ENCODE assay signal across 10 cellular contexts in the genomic region with DNA sequence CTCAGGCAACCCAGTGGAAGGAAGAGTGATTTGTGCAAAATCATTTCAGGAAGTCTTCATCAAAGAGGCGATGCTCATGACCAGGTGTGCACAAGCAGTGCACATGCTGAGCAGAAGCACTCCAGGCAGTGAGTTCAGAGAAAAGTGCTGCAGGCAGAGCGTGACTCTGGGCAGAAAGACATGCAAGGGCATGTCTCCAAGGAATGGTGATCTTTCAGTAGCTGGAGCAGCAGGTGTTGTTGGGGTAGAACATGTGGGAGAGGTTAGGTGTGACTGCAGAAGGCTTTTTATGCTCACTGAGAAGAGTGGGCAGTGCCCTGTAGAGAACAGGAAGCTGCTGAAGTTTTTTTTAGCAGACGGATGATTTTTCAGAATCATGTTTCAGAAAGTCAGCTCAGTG.
DNase-seq lines count a peak whose midpoint lies in the region; ATAC-seq and TF ChIP-seq lines count a peak whose summit lies in the region.
"Had no signal": no experiment of that assay in that cellular context is flagged by ENCODE, and none has a peak within 500 bp of the region (broad histone marks: within the 10 kb centered on the region; RNA-seq: fewer than 3 reads in every experiment).

No MANE protein-coding gene starts in this region.

- H3K27ac ChIP-seq in CD8-positive, alpha-beta T cell (ENCODE audit: low read depth, low read length), result no peak overlapping the region
- H3K27ac ChIP-seq: tibial nerve had no signal

- no peak overlapping the region for H3K4me3 Mint-ChIP-seq in chondrocyte (ENCODE audit: unreplicated experiment)
- no peak overlapping the region for H3K4me3 Mint-ChIP-seq in activated T-helper 17 cell treated with anti-CD3 and anti-CD28 coated beads, Interleukin-2, amount 50 U/mL, for 72 hours
- H3K4me3 Mint-ChIP-seq in CD8-positive, alpha-beta T cell, result no peak overlapping the region
- H3K4me3 Mint-ChIP-seq in activated CD8-positive, alpha-beta memory T cell treated with anti-CD3 and anti-CD28 coated beads, Interleukin-2, amount 10 ng/mL, durations not matched to agents 7 days and 5 days, result no peak overlapping the region

- POLR2A ChIA-PET in CD8-positive, alpha-beta T cell (lab: Charles Lee), result no interaction called here

- H3K27me3 ChIP-seq in CD8-positive, alpha-beta T cell (ENCODE audit: insufficient read depth, low read length), result no peaks in the 10 kb centered on the region
- H3K27me3 ChIP-seq: tibial nerve had no signal

- no peaks in the 10 kb centered on the region for H3K36me3 Mint-ChIP-seq in chondrocyte (ENCODE audit: low read depth)
- no peaks in the 10 kb centered on the region for H3K36me3 Mint-ChIP-seq in activated T-helper 17 cell treated with anti-CD3 and anti-CD28 coated beads, Interleukin-2, amount 50 U/mL, for 72 hours (ENCODE audit: low read depth)
- no peaks in the 10 kb centered on the region for H3K36me3 Mint-ChIP-seq in CD8-positive, alpha-beta T cell
- no peaks in the 10 kb centered on the region for H3K36me3 Mint-ChIP-seq in activated CD8-positive, alpha-beta memory T cell treated with anti-CD3 and anti-CD28 coated beads, Interleukin-2, amount 10 ng/mL, durations not matched to agents 7 days and 5 days

- DNase-seq in DMS 273 treated with DMSO at 0.1 percent for 48 hours (lab: John Stamatoyannopoulos, UW) (peak; percentile 15), LHCN-M2 (ENCODE audit: low read depth) (peak; percentile 60), chondrocyte (ENCODE audit: low spot score) (no peak)
- DNase-seq in CD8-positive, alpha-beta T cell, result no peak
- no peak for DNase-seq in activated CD8-positive, alpha-beta memory T cell treated with anti-CD3 and anti-CD28 coated beads, Interleukin-2, amount 10 ng/mL, durations not matched to agents 7 days and 5 days
- no peak for DNase-seq in NK-92 treated with Interleukin-12 subunit alpha and Interleukin-12 subunit beta, amount 100 ng/mL, for 24 hours (lab: John Stamatoyannopoulos, UW)
- DNase-seq: DND-41 had no signal

- H3K27ac Mint-ChIP-seq in chondrocyte (ENCODE audit: unreplicated experiment), result peak overlapping the region; percentile 34
- no peak overlapping the region for H3K27ac Mint-ChIP-seq in activated T-helper 17 cell treated with anti-CD3 and anti-CD28 coated beads, Interleukin-2, amount 50 U/mL, for 72 hours
- H3K27ac Mint-ChIP-seq in CD8-positive, alpha-beta T cell, result no peak overlapping the region
- no peak overlapping the region for H3K27ac Mint-ChIP-seq in activated CD8-positive, alpha-beta memory T cell treated with anti-CD3 and anti-CD28 coated beads, Interleukin-2, amount 10 ng/mL, durations not matched to agents 7 days and 5 days

- no peaks in the 10 kb centered on the region for H3K36me3 ChIP-seq in CD8-positive, alpha-beta T cell (ENCODE audit: insufficient read depth, low read length)
- H3K36me3 ChIP-seq: tibial nerve had no signal

- TF ChIP-seq CTCF in chondrocyte (IDR thresholded peaks at IDR 0.05), result no peak
- no peak for TF ChIP-seq CTCF in CD8-positive, alpha-beta T cell (IDR thresholded peaks at IDR 0.05)

- ATAC-seq in GM21786 (IDR thresholded peaks at IDR 0.05; ENCODE audit: unreplicated experiment), result peak; percentile 45
- ATAC-seq in activated T-helper 17 cell treated with anti-CD3 and anti-CD28 coated beads, Interleukin-2, amount 50 U/mL, for 72 hours (replicated peaks), result no peak
- no peak for ATAC-seq in CD8-positive, alpha-beta T cell
- ATAC-seq in activated CD8-positive, alpha-beta memory T cell treated with anti-CD3 and anti-CD28 coated beads, Interleukin-2, amount 10 ng/mL, durations not matched to agents 7 days and 5 days, result no peak

- H3K9me3 Mint-ChIP-seq in chondrocyte (ENCODE audit: low read depth), result peaks cover 13% of the 10 kb centered on the region
- H3K9me3 Mint-ChIP-seq in activated T-helper 17 cell treated with anti-CD3 and anti-CD28 coated beads, Interleukin-2, amount 50 U/mL, for 72 hours, result no peaks in the 10 kb centered on the region
- no peaks in the 10 kb centered on the region for H3K9me3 Mint-ChIP-seq in CD8-positive, alpha-beta T cell
- no peaks in the 10 kb centered on the region for H3K9me3 Mint-ChIP-seq in activated CD8-positive, alpha-beta memory T cell treated with anti-CD3 and anti-CD28 coated beads, Interleukin-2, amount 10 ng/mL, durations not matched to agents 7 days and 5 days (ENCODE audit: low read depth)

- CTCF ChIA-PET in CD8-positive, alpha-beta T cell (lab: Charles Lee), result no interaction called here
- CTCF ChIA-PET in activated CD8-positive, alpha-beta memory T cell treated with anti-CD3 and anti-CD28 coated beads, Interleukin-2, amount 10 ng/mL, durations not matched to agents 7 days and 5 days (lab: Charles Lee), result no interaction called here

- intact Hi-C loops in CD8-positive, alpha-beta T cell (cut with DNase I, micrococcal nuclease), result no loop called here

- H3K27me3 Mint-ChIP-seq in chondrocyte (ENCODE audit: low read depth), result no peaks in the 10 kb centered on the region
- H3K27me3 Mint-ChIP-seq in activated T-helper 17 cell treated with anti-CD3 and anti-CD28 coated beads, Interleukin-2, amount 50 U/mL, for 72 hours, result no peaks in the 10 kb centered on the region
- H3K27me3 Mint-ChIP-seq in CD8-positive, alpha-beta T cell (ENCODE audit: low read depth), result peaks cover 2% of the 10 kb centered on the region
- no peaks in the 10 kb centered on the region for H3K27me3 Mint-ChIP-seq in activated CD8-positive, alpha-beta memory T cell treated with anti-CD3 and anti-CD28 coated beads, Interleukin-2, amount 10 ng/mL, durations not matched to agents 7 days and 5 days

- H3K4me3 ChIP-seq in CD8-positive, alpha-beta T cell (ENCODE audit: low read depth, low read length), result no peak overlapping the region
- H3K4me3 ChIP-seq: tibial nerve had no signal

- no peaks in the 10 kb centered on the region for H3K4me1 ChIP-seq in CD8-positive, alpha-beta T cell (ENCODE audit: insufficient read depth, low read length)
- H3K4me1 ChIP-seq: tibial nerve had no signal

- H3K4me1 Mint-ChIP-seq in chondrocyte (ENCODE audit: low read depth), result peaks cover 51% of the 10 kb centered on the region
- H3K4me1 Mint-ChIP-seq in activated T-helper 17 cell treated with anti-CD3 and anti-CD28 coated beads, Interleukin-2, amount 50 U/mL, for 72 hours, result no peaks in the 10 kb centered on the region
- H3K4me1 Mint-ChIP-seq in CD8-positive, alpha-beta T cell (ENCODE audit: low read depth), result no peaks in the 10 kb centered on the region
- H3K4me1 Mint-ChIP-seq in activated CD8-positive, alpha-beta memory T cell treated with anti-CD3 and anti-CD28 coated beads, Interleukin-2, amount 10 ng/mL, durations not matched to agents 7 days and 5 days, result no peaks in the 10 kb centered on the region

- H3K9me3 ChIP-seq in CD8-positive, alpha-beta T cell (ENCODE audit: low read length), result no peaks in the 10 kb centered on the region
- H3K9me3 ChIP-seq: tibial nerve had no signal

Comparison
In these comparisons a context has a peak if more than half of its experiments do, and no peak if none do; other contexts are left out.
1. DNase-seq: peak in DMS 273 treated with DMSO at 0.1 percent for 48 hours (single experiment) and LHCN-M2 (single experiment); none in chondrocyte (single experiment), CD8-positive, alpha-beta T cell (0 of 7), activated CD8-positive, alpha-beta memory T cell treated with anti-CD3 and anti-CD28 coated beads, Interleukin-2, amount 10 ng/mL, durations not matched to agents 7 days and 5 days (single experiment) and NK-92 treated with Interleukin-12 subunit alpha and Interleukin-12 subunit beta, amount 100 ng/mL, for 24 hours (single experiment).